In the genomic region with DNA sequence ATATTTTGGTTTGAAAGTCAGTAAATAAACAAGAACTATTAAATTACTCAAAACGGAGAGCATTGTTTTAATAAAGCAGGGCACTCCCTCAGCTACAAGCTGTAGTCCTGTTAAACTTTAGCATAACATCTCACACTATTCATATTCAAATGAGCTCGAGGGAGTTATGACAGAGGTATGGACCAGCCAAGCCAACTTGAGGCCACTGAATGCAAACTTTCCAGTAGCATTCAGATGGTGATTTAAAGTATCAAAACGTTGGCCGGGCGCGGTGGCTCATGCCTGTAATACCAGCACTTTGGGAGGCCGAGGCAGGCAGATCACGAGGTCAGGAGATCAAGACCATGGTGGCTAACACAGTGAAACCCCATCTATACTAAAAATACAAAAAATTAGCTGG, we compare ENCODE assay signal across 36 cellular contexts.
"Had no signal": no experiment of that assay in that cellular context is flagged by ENCODE, and none has a peak within 500 bp of the region (broad histone marks: within the 10 kb centered on the region; RNA-seq: fewer than 3 reads in every experiment).

No MANE protein-coding gene starts in this region.

- H3K4me3 Mint-ChIP-seq: activated CD4-positive, alpha-beta memory T cell treated with anti-CD3 and anti-CD28 coated beads, Interleukin-2, amount 10 ng/mL, durations not matched to agents 7 days and 5 days; activated CD4-positive, alpha-beta T cell treated with anti-CD3 and anti-CD28 coated beads for 36 hours; activated CD4-positive, alpha-beta T cell treated with anti-CD3 and anti-CD28 coated beads, Interleukin-2, amount 10 ng/mL, durations not matched to agents 7 days and 5 days; activated CD8-positive, alpha-beta memory T cell treated with anti-CD3 and anti-CD28 coated beads, Interleukin-2, amount 10 ng/mL, durations not matched to agents 7 days and 5 days; activated CD8-positive, alpha-beta T cell treated with anti-CD3 and anti-CD28 coated beads, Interleukin-2, amount 10 ng/mL, durations not matched to agents 7 days and 5 days; activated naive CD8-positive, alpha-beta T cell treated with anti-CD3 and anti-CD28 coated beads, Interleukin-2, amount 10 ng/mL, durations not matched to agents 7 days and 5 days; activated naive CD8-positive, alpha-beta T cell treated with anti-CD3 and anti-CD28 coated beads, Interleukin-2, amount 50 U/mL, for 24 hours; activated T-cell treated with anti-CD3 and anti-CD28 coated beads, Interleukin-2, amount 50 U/mL, for 24 hours; brain; central memory CD8-positive, alpha-beta T cell; T-helper 1 cell treated with Interleukin-12 subunit alpha and Interleukin-12 subunit beta and Interleukin-4 antibody, amounts not matched to agents 30 μg/mL and 1 μg/mL, for 36 hours; T-helper 2 cell treated with Interferon-gamma antibody and Interleukin-4, amounts not matched to agents 5 μg/mL and 100 μg/mL, for 36 hours had no signal

- H3K36me3 Mint-ChIP-seq: activated CD8-positive, alpha-beta memory T cell treated with anti-CD3 and anti-CD28 coated beads, Interleukin-2, amount 10 ng/mL, durations not matched to agents 7 days and 5 days; activated naive CD8-positive, alpha-beta T cell treated with anti-CD3 and anti-CD28 coated beads, Interleukin-2, amount 10 ng/mL, durations not matched to agents 7 days and 5 days had no signal

- H3K27ac ChIP-seq: ascending aorta, cardiac muscle cell, VCaP had no signal

- ATAC-seq: activated CD4-positive, alpha-beta T cell treated with anti-CD3 and anti-CD28 coated beads for 36 hours; activated CD4-positive, CD25-positive, alpha-beta regulatory T cell treated with anti-CD3 and anti-CD28 coated beads, Interleukin-2, amount 50 U/mL, for 24 hours; activated CD8-positive, alpha-beta memory T cell treated with anti-CD3 and anti-CD28 coated beads, Interleukin-2, amount 10 ng/mL, durations not matched to agents 7 days and 5 days; activated CD8-positive, alpha-beta T cell treated with anti-CD3 and anti-CD28 coated beads, Interleukin-2, amount 10 ng/mL, durations not matched to agents 7 days and 5 days; activated naive CD4-positive, alpha-beta T cell treated with anti-CD3 and anti-CD28 coated beads, Interleukin-2, amount 50 U/mL, for 72 hours; activated naive CD8-positive, alpha-beta T cell treated with anti-CD3 and anti-CD28 coated beads, Interleukin-2, amount 50 U/mL, for 24 hours had no signal

- H3K4me1 ChIP-seq: ascending aorta had no signal

- H3K9me3 ChIP-seq: ascending aorta had no signal

- H3K27me3 Mint-ChIP-seq: activated CD4-positive, alpha-beta memory T cell treated with anti-CD3 and anti-CD28 coated beads, Interleukin-2, amount 10 ng/mL, durations not matched to agents 7 days and 5 days; activated CD4-positive, alpha-beta T cell treated with anti-CD3 and anti-CD28 coated beads for 36 hours; activated CD4-positive, alpha-beta T cell treated with anti-CD3 and anti-CD28 coated beads, Interleukin-2, amount 10 ng/mL, durations not matched to agents 7 days and 5 days; activated CD8-positive, alpha-beta memory T cell treated with anti-CD3 and anti-CD28 coated beads, Interleukin-2, amount 10 ng/mL, durations not matched to agents 7 days and 5 days; activated naive CD8-positive, alpha-beta T cell treated with anti-CD3 and anti-CD28 coated beads, Interleukin-2, amount 10 ng/mL, durations not matched to agents 7 days and 5 days; activated naive CD8-positive, alpha-beta T cell treated with anti-CD3 and anti-CD28 coated beads, Interleukin-2, amount 50 U/mL, for 24 hours; activated T-cell treated with anti-CD3 and anti-CD28 coated beads, Interleukin-2, amount 50 U/mL, for 24 hours; brain; central memory CD8-positive, alpha-beta T cell had no signal

- H3K4me1 Mint-ChIP-seq: activated CD4-positive, alpha-beta memory T cell treated with anti-CD3 and anti-CD28 coated beads, Interleukin-2, amount 10 ng/mL, durations not matched to agents 7 days and 5 days; activated CD4-positive, alpha-beta T cell treated with anti-CD3 and anti-CD28 coated beads for 36 hours; activated CD4-positive, alpha-beta T cell treated with anti-CD3 and anti-CD28 coated beads, Interleukin-2, amount 10 ng/mL, durations not matched to agents 7 days and 5 days; activated CD8-positive, alpha-beta memory T cell treated with anti-CD3 and anti-CD28 coated beads, Interleukin-2, amount 10 ng/mL, durations not matched to agents 7 days and 5 days; activated naive CD8-positive, alpha-beta T cell treated with anti-CD3 and anti-CD28 coated beads, Interleukin-2, amount 10 ng/mL, durations not matched to agents 7 days and 5 days; activated naive CD8-positive, alpha-beta T cell treated with anti-CD3 and anti-CD28 coated beads, Interleukin-2, amount 50 U/mL, for 24 hours; central memory CD8-positive, alpha-beta T cell had no signal

- H3K27me3 ChIP-seq: ascending aorta, cardiac muscle cell had no signal

- H3K9me3 Mint-ChIP-seq: brain had no signal

- DNase-seq: activated CD4-positive, alpha-beta memory T cell treated with anti-CD3 and anti-CD28 coated beads, Interleukin-2, amount 10 ng/mL, durations not matched to agents 7 days and 5 days; activated CD4-positive, alpha-beta T cell treated with anti-CD3 and anti-CD28 coated beads for 1 hour; activated CD4-positive, alpha-beta T cell treated with anti-CD3 and anti-CD28 coated beads for 36 hours; activated CD4-positive, alpha-beta T cell treated with anti-CD3 and anti-CD28 coated beads for 48 hours; activated CD4-positive, alpha-beta T cell treated with anti-CD3 and anti-CD28 coated beads, Interleukin-2, amount 10 ng/mL, durations not matched to agents 7 days and 5 days; activated CD4-positive, alpha-beta T cell treated with anti-CD3 and anti-CD28 coated beads, Interleukin-2, amount 50 U/mL, for 48 hours; activated CD4-positive, CD25-positive, alpha-beta regulatory T cell; activated CD8-positive, alpha-beta memory T cell treated with anti-CD3 and anti-CD28 coated beads for 24 hours; activated CD8-positive, alpha-beta memory T cell treated with anti-CD3 and anti-CD28 coated beads, Interleukin-2, amount 10 ng/mL, durations not matched to agents 7 days and 5 days; activated CD8-positive, alpha-beta memory T cell treated with anti-CD3 and anti-CD28 coated beads, Interleukin-2, amount 50 U/mL, for 48 hours; activated CD8-positive, alpha-beta T cell treated with anti-CD3 and anti-CD28 coated beads, Interleukin-2, amount 10 ng/mL, durations not matched to agents 7 days and 5 days; activated effector memory CD4-positive, alpha-beta T cell treated with Interleukin-2 at 50 U/mL for 16 hours; activated gamma-delta T cell; activated naive CD4-positive, alpha-beta T cell treated with anti-CD3 and anti-CD28 coated beads, Interleukin-2, amount 50 U/mL, for 16 hours; activated naive CD4-positive, alpha-beta T cell treated with Interleukin-2 at 50 U/mL for 16 hours; activated naive CD8-positive, alpha-beta T cell treated with anti-CD3 and anti-CD28 coated beads, Interleukin-2, amount 10 ng/mL, durations not matched to agents 7 days and 5 days; activated naive CD8-positive, alpha-beta T cell treated with anti-CD3 and anti-CD28 coated beads, Interleukin-2, amount 50 U/mL, for 24 hours; activated T-cell treated with anti-CD3 and anti-CD28 coated beads, Interleukin-2, amount 50 U/mL, for 24 hours; activated T-cell treated with anti-CD3 and anti-CD28 coated beads, Interleukin-2, amount 50 U/mL, for 48 hours; amygdala; anterior cingulate cortex; caudate nucleus; cerebellar nuclear complex; T-helper 1 cell; T-helper 2 cell; T-helper 9 cell had no signal

- H3K36me3 ChIP-seq: ascending aorta, cardiac muscle cell had no signal

- H3K4me3 ChIP-seq: ascending aorta, cardiac muscle cell had no signal

- H3K27ac Mint-ChIP-seq: activated CD4-positive, alpha-beta memory T cell treated with anti-CD3 and anti-CD28 coated beads, Interleukin-2, amount 10 ng/mL, durations not matched to agents 7 days and 5 days; activated CD4-positive, alpha-beta T cell treated with anti-CD3 and anti-CD28 coated beads for 36 hours; activated CD4-positive, alpha-beta T cell treated with anti-CD3 and anti-CD28 coated beads, Interleukin-2, amount 10 ng/mL, durations not matched to agents 7 days and 5 days; activated CD8-positive, alpha-beta memory T cell treated with anti-CD3 and anti-CD28 coated beads, Interleukin-2, amount 10 ng/mL, durations not matched to agents 7 days and 5 days; activated CD8-positive, alpha-beta T cell treated with anti-CD3 and anti-CD28 coated beads, Interleukin-2, amount 10 ng/mL, durations not matched to agents 7 days and 5 days; activated naive CD4-positive, alpha-beta T cell treated with anti-CD3 and anti-CD28 coated beads, Interleukin-2, amount 50 U/mL, for 72 hours; activated naive CD8-positive, alpha-beta T cell treated with anti-CD3 and anti-CD28 coated beads, Interleukin-2, amount 10 ng/mL, durations not matched to agents 7 days and 5 days; activated naive CD8-positive, alpha-beta T cell treated with anti-CD3 and anti-CD28 coated beads, Interleukin-2, amount 50 U/mL, for 24 hours; activated T-cell treated with anti-CD3 and anti-CD28 coated beads, Interleukin-2, amount 50 U/mL, for 24 hours; activated T-helper 2 cell treated with anti-CD3 and anti-CD28 coated beads, Interferon-gamma antibody, Interleukin-2, Interleukin-4, amounts not matched to agents 10 μg/mL and 5 μg/mL and 100 μg/mL, durations not matched to agents 14 hours and 24 hours and 36 hours; T-helper 1 cell treated with Interleukin-12 subunit alpha and Interleukin-12 subunit beta and Interleukin-4 antibody, amounts not matched to agents 30 μg/mL and 1 μg/mL, for 36 hours; T-helper 2 cell treated with Interferon-gamma antibody and Interleukin-4, amounts not matched to agents 5 μg/mL and 100 μg/mL, for 36 hours had no signal
